ENCODE assay signal across 1 cellular context in genomic region chr15:56732135-56732880, GRCh38.
TF ChIP-seq lines count a peak whose summit lies in the region.

No MANE protein-coding gene starts in this region.

TF ChIP-seq in K562, 482 proteins besides CTCF, POLR2A, EP300 and RAD21 (continued from another document):
- TF ChIP-seq, protein P1, sequence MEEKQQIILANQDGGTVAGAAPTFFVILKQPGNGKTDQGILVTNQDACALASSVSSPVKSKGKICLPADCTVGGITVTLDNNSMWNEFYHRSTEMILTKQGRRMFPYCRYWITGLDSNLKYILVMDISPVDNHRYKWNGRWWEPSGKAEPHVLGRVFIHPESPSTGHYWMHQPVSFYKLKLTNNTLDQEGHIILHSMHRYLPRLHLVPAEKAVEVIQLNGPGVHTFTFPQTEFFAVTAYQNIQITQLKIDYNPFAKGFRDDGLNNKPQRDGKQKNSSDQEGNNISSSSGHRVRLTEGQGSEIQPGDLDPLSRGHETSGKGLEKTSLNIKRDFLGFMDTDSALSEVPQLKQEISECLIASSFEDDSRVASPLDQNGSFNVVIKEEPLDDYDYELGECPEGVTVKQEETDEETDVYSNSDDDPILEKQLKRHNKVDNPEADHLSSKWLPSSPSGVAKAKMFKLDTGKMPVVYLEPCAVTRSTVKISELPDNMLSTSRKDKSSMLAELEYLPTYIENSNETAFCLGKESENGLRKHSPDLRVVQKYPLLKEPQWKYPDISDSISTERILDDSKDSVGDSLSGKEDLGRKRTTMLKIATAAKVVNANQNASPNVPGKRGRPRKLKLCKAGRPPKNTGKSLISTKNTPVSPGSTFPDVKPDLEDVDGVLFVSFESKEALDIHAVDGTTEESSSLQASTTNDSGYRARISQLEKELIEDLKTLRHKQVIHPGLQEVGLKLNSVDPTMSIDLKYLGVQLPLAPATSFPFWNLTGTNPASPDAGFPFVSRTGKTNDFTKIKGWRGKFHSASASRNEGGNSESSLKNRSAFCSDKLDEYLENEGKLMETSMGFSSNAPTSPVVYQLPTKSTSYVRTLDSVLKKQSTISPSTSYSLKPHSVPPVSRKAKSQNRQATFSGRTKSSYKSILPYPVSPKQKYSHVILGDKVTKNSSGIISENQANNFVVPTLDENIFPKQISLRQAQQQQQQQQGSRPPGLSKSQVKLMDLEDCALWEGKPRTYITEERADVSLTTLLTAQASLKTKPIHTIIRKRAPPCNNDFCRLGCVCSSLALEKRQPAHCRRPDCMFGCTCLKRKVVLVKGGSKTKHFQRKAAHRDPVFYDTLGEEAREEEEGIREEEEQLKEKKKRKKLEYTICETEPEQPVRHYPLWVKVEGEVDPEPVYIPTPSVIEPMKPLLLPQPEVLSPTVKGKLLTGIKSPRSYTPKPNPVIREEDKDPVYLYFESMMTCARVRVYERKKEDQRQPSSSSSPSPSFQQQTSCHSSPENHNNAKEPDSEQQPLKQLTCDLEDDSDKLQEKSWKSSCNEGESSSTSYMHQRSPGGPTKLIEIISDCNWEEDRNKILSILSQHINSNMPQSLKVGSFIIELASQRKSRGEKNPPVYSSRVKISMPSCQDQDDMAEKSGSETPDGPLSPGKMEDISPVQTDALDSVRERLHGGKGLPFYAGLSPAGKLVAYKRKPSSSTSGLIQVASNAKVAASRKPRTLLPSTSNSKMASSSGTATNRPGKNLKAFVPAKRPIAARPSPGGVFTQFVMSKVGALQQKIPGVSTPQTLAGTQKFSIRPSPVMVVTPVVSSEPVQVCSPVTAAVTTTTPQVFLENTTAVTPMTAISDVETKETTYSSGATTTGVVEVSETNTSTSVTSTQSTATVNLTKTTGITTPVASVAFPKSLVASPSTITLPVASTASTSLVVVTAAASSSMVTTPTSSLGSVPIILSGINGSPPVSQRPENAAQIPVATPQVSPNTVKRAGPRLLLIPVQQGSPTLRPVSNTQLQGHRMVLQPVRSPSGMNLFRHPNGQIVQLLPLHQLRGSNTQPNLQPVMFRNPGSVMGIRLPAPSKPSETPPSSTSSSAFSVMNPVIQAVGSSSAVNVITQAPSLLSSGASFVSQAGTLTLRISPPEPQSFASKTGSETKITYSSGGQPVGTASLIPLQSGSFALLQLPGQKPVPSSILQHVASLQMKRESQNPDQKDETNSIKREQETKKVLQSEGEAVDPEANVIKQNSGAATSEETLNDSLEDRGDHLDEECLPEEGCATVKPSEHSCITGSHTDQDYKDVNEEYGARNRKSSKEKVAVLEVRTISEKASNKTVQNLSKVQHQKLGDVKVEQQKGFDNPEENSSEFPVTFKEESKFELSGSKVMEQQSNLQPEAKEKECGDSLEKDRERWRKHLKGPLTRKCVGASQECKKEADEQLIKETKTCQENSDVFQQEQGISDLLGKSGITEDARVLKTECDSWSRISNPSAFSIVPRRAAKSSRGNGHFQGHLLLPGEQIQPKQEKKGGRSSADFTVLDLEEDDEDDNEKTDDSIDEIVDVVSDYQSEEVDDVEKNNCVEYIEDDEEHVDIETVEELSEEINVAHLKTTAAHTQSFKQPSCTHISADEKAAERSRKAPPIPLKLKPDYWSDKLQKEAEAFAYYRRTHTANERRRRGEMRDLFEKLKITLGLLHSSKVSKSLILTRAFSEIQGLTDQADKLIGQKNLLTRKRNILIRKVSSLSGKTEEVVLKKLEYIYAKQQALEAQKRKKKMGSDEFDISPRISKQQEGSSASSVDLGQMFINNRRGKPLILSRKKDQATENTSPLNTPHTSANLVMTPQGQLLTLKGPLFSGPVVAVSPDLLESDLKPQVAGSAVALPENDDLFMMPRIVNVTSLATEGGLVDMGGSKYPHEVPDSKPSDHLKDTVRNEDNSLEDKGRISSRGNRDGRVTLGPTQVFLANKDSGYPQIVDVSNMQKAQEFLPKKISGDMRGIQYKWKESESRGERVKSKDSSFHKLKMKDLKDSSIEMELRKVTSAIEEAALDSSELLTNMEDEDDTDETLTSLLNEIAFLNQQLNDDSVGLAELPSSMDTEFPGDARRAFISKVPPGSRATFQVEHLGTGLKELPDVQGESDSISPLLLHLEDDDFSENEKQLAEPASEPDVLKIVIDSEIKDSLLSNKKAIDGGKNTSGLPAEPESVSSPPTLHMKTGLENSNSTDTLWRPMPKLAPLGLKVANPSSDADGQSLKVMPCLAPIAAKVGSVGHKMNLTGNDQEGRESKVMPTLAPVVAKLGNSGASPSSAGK (IDR thresholded peaks at IDR 0.05): 0 out of 2 replicates have a peak, but pooled peaks have one; percentile 4
- TF ChIP-seq BRD4 (IDR thresholded peaks at IDR 0.05): peak; percentile 25; the same call in 1 of the 2 replicates
